ENCODE assay signal across 1 cellular context in the genomic region with DNA sequence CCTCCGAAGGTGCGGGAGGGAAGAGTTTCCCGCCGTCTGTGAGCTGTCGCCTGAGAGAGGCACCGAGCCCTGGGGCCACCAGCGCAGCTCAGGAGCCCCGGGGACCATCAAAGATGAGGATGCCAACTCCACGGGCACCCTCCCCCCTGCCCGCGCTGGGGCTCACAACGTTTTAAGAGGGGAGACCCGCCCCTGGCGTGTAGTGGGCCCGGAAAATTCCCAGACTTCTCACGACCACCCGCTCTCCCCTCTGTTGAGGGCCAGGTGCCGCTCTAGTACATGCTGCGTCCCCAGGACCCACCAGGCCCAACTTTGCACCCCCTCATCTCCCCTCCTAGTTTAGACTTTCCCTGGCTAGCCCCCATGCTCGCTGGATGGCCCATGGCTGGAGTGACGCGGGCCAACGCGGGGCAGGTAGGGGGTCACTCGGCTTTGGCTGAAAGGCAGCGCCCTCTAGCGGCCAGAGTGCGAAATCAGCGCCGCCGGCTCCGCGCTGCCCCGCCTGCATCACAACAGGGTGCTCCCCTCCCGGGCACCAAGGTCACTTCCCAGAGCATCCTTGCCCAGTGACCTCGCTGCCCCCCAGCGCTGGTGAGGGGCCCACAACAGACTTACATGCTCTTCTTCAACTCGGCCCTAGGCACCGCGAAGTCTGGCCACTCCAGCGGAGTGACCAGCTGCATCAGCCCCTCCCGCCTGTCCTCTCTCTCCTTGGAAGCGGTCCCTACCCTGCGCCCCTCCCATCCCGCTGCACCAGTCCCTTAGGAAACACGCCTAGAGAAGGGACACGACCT.
A peak's percentile ranks its signal among the peaks of the same experiment; 100 is the strongest.
TF ChIP-seq lines count a peak whose summit lies in the region.

No MANE protein-coding gene starts in this region.

TF ChIP-seq in HEK293, 187 proteins besides CTCF, POLR2A, EP300 and RAD21 (continued from another document):
- peak; percentile 51; the same call in 1 of the 2 replicates for TF ChIP-seq KLF16 (tag by site-specific recombination; IDR thresholded peaks at IDR 0.05)
- no peak for TF ChIP-seq HOXD13 (CRISPR knock-in tag; IDR thresholded peaks at IDR 0.05; ENCODE audit: borderline replicate concordance)
- TF ChIP-seq ZNF223 (tag by site-specific recombination; IDR thresholded peaks at IDR 0.05) = no peak
- TF ChIP-seq, protein P1, sequence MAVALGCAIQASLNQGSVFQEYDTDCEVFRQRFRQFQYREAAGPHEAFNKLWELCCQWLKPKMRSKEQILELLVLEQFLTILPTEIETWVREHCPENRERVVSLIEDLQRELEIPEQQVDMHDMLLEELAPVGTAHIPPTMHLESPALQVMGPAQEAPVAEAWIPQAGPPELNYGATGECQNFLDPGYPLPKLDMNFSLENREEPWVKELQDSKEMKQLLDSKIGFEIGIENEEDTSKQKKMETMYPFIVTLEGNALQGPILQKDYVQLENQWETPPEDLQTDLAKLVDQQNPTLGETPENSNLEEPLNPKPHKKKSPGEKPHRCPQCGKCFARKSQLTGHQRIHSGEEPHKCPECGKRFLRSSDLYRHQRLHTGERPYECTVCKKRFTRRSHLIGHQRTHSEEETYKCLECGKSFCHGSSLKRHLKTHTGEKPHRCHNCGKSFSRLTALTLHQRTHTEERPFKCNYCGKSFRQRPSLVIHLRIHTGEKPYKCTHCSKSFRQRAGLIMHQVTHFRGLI (tag by site-specific recombination; IDR thresholded peaks at IDR 0.05) = peak; percentile 65; the same call in 1 of the 2 replicates
- no peak for TF ChIP-seq SETDB1 (IDR thresholded peaks at IDR 0.05; ENCODE audit: insufficient read length, low read length)
- TF ChIP-seq, protein P2, sequence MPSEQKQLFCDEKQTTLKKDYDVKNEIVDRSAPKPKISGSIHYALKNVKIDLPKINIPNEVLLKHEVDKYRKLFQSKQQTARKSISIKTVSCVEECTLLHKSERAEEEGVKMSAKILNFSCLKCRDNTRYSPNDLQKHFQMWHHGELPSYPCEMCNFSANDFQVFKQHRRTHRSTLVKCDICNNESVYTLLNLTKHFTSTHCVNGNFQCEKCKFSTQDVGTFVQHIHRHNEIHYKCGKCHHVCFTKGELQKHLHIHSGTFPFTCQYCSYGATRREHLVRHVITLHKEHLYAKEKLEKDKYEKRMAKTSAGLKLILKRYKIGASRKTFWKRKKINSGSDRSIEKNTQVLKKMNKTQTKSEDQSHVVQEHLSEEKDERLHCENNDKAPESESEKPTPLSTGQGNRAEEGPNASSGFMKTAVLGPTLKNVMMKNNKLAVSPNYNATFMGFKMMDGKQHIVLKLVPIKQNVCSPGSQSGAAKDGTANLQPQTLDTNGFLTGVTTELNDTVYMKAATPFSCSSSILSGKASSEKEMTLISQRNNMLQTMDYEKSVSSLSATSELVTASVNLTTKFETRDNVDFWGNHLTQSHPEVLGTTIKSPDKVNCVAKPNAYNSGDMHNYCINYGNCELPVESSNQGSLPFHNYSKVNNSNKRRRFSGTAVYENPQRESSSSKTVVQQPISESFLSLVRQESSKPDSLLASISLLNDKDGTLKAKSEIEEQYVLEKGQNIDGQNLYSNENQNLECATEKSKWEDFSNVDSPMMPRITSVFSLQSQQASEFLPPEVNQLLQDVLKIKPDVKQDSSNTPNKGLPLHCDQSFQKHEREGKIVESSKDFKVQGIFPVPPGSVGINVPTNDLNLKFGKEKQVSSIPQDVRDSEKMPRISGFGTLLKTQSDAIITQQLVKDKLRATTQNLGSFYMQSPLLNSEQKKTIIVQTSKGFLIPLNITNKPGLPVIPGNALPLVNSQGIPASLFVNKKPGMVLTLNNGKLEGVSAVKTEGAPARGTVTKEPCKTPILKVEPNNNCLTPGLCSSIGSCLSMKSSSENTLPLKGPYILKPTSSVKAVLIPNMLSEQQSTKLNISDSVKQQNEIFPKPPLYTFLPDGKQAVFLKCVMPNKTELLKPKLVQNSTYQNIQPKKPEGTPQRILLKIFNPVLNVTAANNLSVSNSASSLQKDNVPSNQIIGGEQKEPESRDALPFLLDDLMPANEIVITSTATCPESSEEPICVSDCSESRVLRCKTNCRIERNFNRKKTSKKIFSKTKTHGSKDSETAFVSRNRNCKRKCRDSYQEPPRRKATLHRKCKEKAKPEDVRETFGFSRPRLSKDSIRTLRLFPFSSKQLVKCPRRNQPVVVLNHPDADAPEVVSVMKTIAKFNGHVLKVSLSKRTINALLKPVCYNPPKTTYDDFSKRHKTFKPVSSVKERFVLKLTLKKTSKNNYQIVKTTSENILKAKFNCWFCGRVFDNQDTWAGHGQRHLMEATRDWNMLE (tag by site-specific recombination; conservative IDR thresholded peaks at IDR 0.05; ENCODE audit: low read depth) = no peak
- TF ChIP-seq IKZF3 (tag by site-specific recombination; IDR thresholded peaks at IDR 0.05) = 0 out of 2 replicates have a peak, but pooled peaks have one; percentile 32
- TF ChIP-seq ZNF214 (tag by site-specific recombination; IDR thresholded peaks at IDR 0.05; ENCODE audit: borderline replicate concordance) = no peak
- TF ChIP-seq GLIS2 (tag by site-specific recombination; IDR thresholded peaks at IDR 0.05) = peak; percentile 90
- TF ChIP-seq, protein P3, sequence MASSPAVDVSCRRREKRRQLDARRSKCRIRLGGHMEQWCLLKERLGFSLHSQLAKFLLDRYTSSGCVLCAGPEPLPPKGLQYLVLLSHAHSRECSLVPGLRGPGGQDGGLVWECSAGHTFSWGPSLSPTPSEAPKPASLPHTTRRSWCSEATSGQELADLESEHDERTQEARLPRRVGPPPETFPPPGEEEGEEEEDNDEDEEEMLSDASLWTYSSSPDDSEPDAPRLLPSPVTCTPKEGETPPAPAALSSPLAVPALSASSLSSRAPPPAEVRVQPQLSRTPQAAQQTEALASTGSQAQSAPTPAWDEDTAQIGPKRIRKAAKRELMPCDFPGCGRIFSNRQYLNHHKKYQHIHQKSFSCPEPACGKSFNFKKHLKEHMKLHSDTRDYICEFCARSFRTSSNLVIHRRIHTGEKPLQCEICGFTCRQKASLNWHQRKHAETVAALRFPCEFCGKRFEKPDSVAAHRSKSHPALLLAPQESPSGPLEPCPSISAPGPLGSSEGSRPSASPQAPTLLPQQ (tag by site-specific recombination; IDR thresholded peaks at IDR 0.05) = peak; percentile 75
- no peak for TF ChIP-seq ZFP41 (tag by site-specific recombination; IDR thresholded peaks at IDR 0.05; ENCODE audit: borderline replicate concordance)
- no peak for TF ChIP-seq EGR2 (tag by site-specific recombination; IDR thresholded peaks at IDR 0.05; ENCODE audit: low read depth)
- TF ChIP-seq ZNF423 (tag by site-specific recombination; IDR thresholded peaks at IDR 0.05) = no peak
- TF ChIP-seq, protein P4, sequence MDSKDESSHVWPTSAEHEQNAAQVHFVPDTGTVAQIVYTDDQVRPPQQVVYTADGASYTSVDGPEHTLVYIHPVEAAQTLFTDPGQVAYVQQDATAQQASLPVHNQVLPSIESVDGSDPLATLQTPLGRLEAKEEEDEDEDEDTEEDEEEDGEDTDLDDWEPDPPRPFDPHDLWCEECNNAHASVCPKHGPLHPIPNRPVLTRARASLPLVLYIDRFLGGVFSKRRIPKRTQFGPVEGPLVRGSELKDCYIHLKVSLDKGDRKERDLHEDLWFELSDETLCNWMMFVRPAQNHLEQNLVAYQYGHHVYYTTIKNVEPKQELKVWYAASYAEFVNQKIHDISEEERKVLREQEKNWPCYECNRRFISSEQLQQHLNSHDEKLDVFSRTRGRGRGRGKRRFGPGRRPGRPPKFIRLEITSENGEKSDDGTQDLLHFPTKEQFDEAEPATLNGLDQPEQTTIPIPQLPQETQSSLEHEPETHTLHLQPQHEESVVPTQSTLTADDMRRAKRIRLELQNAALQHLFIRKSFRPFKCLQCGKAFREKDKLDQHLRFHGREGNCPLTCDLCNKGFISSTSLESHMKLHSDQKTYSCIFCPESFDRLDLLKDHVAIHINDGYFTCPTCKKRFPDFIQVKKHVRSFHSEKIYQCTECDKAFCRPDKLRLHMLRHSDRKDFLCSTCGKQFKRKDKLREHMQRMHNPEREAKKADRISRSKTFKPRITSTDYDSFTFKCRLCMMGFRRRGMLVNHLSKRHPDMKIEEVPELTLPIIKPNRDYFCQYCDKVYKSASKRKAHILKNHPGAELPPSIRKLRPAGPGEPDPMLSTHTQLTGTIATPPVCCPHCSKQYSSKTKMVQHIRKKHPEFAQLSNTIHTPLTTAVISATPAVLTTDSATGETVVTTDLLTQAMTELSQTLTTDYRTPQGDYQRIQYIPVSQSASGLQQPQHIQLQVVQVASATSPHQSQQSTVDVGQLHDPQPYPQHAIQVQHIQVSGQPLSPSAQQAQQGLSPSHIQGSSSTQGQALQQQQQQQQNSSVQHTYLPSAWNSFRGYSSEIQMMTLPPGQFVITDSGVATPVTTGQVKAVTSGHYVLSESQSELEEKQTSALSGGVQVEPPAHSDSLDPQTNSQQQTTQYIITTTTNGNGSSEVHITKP (tag by site-specific recombination; IDR thresholded peaks at IDR 0.05) = peak; percentile 49
- TF ChIP-seq ZEB2 (tag by site-specific recombination; IDR thresholded peaks at IDR 0.05) = peak; percentile 61
- no peak for TF ChIP-seq GLI4 (tag by site-specific recombination; IDR thresholded peaks at IDR 0.05)
- TF ChIP-seq, protein P5, sequence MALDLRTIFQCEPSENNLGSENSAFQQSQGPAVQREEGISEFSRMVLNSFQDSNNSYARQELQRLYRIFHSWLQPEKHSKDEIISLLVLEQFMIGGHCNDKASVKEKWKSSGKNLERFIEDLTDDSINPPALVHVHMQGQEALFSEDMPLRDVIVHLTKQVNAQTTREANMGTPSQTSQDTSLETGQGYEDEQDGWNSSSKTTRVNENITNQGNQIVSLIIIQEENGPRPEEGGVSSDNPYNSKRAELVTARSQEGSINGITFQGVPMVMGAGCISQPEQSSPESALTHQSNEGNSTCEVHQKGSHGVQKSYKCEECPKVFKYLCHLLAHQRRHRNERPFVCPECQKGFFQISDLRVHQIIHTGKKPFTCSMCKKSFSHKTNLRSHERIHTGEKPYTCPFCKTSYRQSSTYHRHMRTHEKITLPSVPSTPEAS (tag by site-specific recombination; IDR thresholded peaks at IDR 0.05) = no peak
- peak; percentile 66; the same call in 1 of the 2 replicates for TF ChIP-seq ZFP69B (tag by site-specific recombination; IDR thresholded peaks at IDR 0.05)
- TF ChIP-seq ZFP37 (tag by site-specific recombination; IDR thresholded peaks at IDR 0.05) = peak; percentile 82
- TF ChIP-seq, protein P6, sequence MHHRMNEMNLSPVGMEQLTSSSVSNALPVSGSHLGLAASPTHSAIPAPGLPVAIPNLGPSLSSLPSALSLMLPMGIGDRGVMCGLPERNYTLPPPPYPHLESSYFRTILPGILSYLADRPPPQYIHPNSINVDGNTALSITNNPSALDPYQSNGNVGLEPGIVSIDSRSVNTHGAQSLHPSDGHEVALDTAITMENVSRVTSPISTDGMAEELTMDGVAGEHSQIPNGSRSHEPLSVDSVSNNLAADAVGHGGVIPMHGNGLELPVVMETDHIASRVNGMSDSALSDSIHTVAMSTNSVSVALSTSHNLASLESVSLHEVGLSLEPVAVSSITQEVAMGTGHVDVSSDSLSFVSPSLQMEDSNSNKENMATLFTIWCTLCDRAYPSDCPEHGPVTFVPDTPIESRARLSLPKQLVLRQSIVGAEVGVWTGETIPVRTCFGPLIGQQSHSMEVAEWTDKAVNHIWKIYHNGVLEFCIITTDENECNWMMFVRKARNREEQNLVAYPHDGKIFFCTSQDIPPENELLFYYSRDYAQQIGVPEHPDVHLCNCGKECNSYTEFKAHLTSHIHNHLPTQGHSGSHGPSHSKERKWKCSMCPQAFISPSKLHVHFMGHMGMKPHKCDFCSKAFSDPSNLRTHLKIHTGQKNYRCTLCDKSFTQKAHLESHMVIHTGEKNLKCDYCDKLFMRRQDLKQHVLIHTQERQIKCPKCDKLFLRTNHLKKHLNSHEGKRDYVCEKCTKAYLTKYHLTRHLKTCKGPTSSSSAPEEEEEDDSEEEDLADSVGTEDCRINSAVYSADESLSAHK (tag by site-specific recombination; IDR thresholded peaks at IDR 0.05) = 0 out of 2 replicates have a peak, but pooled peaks have one; percentile 18
- TF ChIP-seq, protein P7, sequence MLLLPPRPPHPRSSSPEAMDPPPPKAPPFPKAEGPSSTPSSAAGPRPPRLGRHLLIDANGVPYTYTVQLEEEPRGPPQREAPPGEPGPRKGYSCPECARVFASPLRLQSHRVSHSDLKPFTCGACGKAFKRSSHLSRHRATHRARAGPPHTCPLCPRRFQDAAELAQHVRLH (tag by site-specific recombination; IDR thresholded peaks at IDR 0.05) = peak; percentile 14; the same call in 1 of the 2 replicates
- TF ChIP-seq, protein P8, sequence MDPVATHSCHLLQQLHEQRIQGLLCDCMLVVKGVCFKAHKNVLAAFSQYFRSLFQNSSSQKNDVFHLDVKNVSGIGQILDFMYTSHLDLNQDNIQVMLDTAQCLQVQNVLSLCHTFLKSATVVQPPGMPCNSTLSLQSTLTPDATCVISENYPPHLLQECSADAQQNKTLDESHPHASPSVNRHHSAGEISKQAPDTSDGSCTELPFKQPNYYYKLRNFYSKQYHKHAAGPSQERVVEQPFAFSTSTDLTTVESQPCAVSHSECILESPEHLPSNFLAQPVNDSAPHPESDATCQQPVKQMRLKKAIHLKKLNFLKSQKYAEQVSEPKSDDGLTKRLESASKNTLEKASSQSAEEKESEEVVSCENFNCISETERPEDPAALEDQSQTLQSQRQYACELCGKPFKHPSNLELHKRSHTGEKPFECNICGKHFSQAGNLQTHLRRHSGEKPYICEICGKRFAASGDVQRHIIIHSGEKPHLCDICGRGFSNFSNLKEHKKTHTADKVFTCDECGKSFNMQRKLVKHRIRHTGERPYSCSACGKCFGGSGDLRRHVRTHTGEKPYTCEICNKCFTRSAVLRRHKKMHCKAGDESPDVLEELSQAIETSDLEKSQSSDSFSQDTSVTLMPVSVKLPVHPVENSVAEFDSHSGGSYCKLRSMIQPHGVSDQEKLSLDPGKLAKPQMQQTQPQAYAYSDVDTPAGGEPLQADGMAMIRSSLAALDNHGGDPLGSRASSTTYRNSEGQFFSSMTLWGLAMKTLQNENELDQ (tag by site-specific recombination; IDR thresholded peaks at IDR 0.05; ENCODE audit: low read depth) = no peak
- peak; percentile 92 for TF ChIP-seq ZNF2 (tag by site-specific recombination; IDR thresholded peaks at IDR 0.05)
- TF ChIP-seq ZNF138 (tag by site-specific recombination; IDR thresholded peaks at IDR 0.05; ENCODE audit: borderline replicate concordance) = no peak
- TF ChIP-seq, protein P9, sequence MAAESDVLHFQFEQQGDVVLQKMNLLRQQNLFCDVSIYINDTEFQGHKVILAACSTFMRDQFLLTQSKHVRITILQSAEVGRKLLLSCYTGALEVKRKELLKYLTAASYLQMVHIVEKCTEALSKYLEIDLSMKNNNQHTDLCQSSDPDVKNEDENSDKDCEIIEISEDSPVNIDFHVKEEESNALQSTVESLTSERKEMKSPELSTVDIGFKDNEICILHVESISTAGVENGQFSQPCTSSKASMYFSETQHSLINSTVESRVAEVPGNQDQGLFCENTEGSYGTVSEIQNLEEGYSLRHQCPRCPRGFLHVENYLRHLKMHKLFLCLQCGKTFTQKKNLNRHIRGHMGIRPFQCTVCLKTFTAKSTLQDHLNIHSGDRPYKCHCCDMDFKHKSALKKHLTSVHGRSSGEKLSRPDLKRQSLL (tag by site-specific recombination; IDR thresholded peaks at IDR 0.05) = no peak
- peak; percentile 99 for TF ChIP-seq ZBTB48 (tag by site-specific recombination; IDR thresholded peaks at IDR 0.05)
- TF ChIP-seq ZNF239 (tag by site-specific recombination; IDR thresholded peaks at IDR 0.05) = no peak
- TF ChIP-seq, protein P10, sequence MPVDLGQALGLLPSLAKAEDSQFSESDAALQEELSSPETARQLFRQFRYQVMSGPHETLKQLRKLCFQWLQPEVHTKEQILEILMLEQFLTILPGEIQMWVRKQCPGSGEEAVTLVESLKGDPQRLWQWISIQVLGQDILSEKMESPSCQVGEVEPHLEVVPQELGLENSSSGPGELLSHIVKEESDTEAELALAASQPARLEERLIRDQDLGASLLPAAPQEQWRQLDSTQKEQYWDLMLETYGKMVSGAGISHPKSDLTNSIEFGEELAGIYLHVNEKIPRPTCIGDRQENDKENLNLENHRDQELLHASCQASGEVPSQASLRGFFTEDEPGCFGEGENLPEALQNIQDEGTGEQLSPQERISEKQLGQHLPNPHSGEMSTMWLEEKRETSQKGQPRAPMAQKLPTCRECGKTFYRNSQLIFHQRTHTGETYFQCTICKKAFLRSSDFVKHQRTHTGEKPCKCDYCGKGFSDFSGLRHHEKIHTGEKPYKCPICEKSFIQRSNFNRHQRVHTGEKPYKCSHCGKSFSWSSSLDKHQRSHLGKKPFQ (tag by site-specific recombination; IDR thresholded peaks at IDR 0.05) = no peak
TF ChIP-seq in HEK293: peak in this region for 41.
